ENCODE assay signal across 8 cellular contexts in the genomic region with DNA sequence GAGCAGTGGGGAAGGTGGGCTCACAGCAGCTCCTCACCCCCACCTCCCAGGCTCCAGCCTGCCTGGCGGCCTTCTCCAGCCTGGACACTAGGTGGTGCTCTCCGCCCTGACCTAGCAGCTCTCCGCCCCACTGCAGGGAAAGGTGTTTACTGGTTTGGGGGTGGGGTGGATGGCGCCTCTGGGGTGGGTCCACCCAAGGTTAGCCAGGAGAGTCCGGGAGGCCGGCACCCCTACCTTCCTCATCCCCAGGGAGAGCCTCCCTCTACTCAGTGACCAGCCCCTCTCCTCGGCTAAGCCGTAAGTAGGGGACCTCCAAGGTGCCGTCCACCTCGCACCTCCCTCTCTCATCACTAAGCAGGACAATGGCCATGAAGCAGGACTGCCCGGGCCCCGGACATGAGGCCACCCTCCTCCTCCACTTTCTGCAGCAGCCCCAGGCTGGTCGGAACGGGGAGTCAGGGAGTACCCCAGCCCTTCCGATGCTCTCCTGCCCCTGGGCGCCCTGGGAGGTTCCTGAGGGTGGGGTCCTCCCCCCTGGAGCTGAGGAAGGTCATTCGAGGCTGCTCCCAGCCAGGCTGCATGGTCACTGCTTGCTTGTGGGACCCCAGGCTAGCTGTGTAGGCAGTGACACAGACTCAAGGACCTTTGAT.
DNase-seq lines count a peak whose midpoint lies in the region; ATAC-seq and TF ChIP-seq lines count a peak whose summit lies in the region.

No MANE protein-coding gene starts in this region.

- POLR2A ChIA-PET in activated CD4-positive, alpha-beta memory T cell treated with anti-CD3 and anti-CD28 coated beads, Interleukin-2, amount 10 ng/mL, durations not matched to agents 7 days and 5 days (lab: Charles Lee), result interaction anchor here (3.5 kb wide), 1 partner anchor 83 kb away, joined by 19 read pairs; no protein-coding TSS in a partner anchor

- no peak overlapping the region for H3K18ac ChIP-seq in mesenchymal stem cell (ENCODE audit: low read depth in 1 of 2, low read length in 2 of 2)

- no peak overlapping the region for H3K27ac ChIP-seq in mesenchymal stem cell (ENCODE audit: low read length, poor library complexity, severe bottlenecking)

- H2AFZ ChIP-seq in mesenchymal stem cell (ENCODE audit: low read depth, low read length), result peak overlapping the region; percentile 0

- TF ChIP-seq POLR2A in GM18505 (IDR thresholded peaks at IDR 0.05; ENCODE audit: borderline replicate concordance, extremely low read depth, insufficient read depth, insufficient read length), result no peak

- peaks cover 1% of the 10 kb centered on the region for H3K4me1 Mint-ChIP-seq in activated CD4-positive, alpha-beta memory T cell treated with anti-CD3 and anti-CD28 coated beads, Interleukin-2, amount 10 ng/mL, durations not matched to agents 7 days and 5 days
- H3K4me1 Mint-ChIP-seq in effector memory CD8-positive, alpha-beta T cell (ENCODE audit: low read depth in 2 of 2), result peaks cover 4 to 25% of the 10 kb centered on the region in 2 donors

- no peak overlapping the region for H3K4ac ChIP-seq in mesenchymal stem cell (ENCODE audit: low read depth in 1 of 2, low read length in 2 of 2)

- peak overlapping the region; percentile 60 for H4K8ac ChIP-seq in mesenchymal stem cell (ENCODE audit: low read length)

- no peak overlapping the region for H2AK5ac ChIP-seq in mesenchymal stem cell (ENCODE audit: low read length, severe bottlenecking)

- no peak overlapping the region for H3K27ac Mint-ChIP-seq in activated CD4-positive, alpha-beta memory T cell treated with anti-CD3 and anti-CD28 coated beads, Interleukin-2, amount 10 ng/mL, durations not matched to agents 7 days and 5 days
- H3K27ac Mint-ChIP-seq in effector memory CD8-positive, alpha-beta T cell, result no peak overlapping the region

- peak overlapping the region in 1 of 2 experiments; percentile 6 for H3K14ac ChIP-seq in mesenchymal stem cell (ENCODE audit: low read length in 2 of 2)

- no peaks in the 10 kb centered on the region for H3K79me1 ChIP-seq in mesenchymal stem cell (replicated peaks; ENCODE audit: low read length, poor library complexity, severe bottlenecking)

- WGBS in mesenchymal stem cell, result 35% methylated on average over 12 of the region's 17 CpGs

- peak; percentile 18 for DNase-seq in SIG-M5 treated with dmso at 0.1 percent for 504 hours (lab: John Stamatoyannopoulos, UW; ENCODE audit: unreplicated experiment)
- no peak for DNase-seq in SIG-M5 (lab: John Stamatoyannopoulos, UW)
- peak; percentile 50 for DNase-seq in NCI-H2196 treated with DMSO at 0.1 percent for 48 hours (lab: John Stamatoyannopoulos, UW; ENCODE audit: unreplicated experiment)
- DNase-seq in activated CD4-positive, alpha-beta memory T cell treated with anti-CD3 and anti-CD28 coated beads, Interleukin-2, amount 10 ng/mL, durations not matched to agents 7 days and 5 days, result peak; percentile 52
- DNase-seq in effector memory CD8-positive, alpha-beta T cell, result peak; percentile 48 to 62 (median 62)
- peak; percentile 43 for DNase-seq in mesenchymal stem cell
- peak; percentile 23 to 27 for DNase-seq in stimulated activated CD8-positive, alpha-beta memory T cell treated with anti-CD3 and anti-CD28 coated beads, Interleukin-4, amount 100 ng/mL, for 1 hour (ENCODE audit: low read depth in 2 of 2, low spot score in 1 of 2)

- peak overlapping the region; percentile 54 for H2BK15ac ChIP-seq in mesenchymal stem cell (ENCODE audit: low read depth, poor library complexity, severe bottlenecking)

- H3K36me3 ChIP-seq in mesenchymal stem cell (ENCODE audit: control insufficient read depth in 1 of 2, insufficient read depth in 2 of 2, low read depth in 1 of 2, low read length in 2 of 2), result peaks cover 0 to 3% of the 10 kb centered on the region in 2 experiments

- no peak overlapping the region for H3K23ac ChIP-seq in mesenchymal stem cell (ENCODE audit: low read length in 2 of 2)

- peaks cover 10 to 30% of the 10 kb centered on the region in 2 experiments for H3K27me3 ChIP-seq in mesenchymal stem cell (ENCODE audit: control insufficient read depth in 1 of 2, insufficient read depth in 1 of 2, low read length in 2 of 2)

- peak; percentile 77 for ATAC-seq in effector memory CD8-positive, alpha-beta T cell (replicated peaks)
- no peak for ATAC-seq in GM18505 (IDR thresholded peaks at IDR 0.05; ENCODE audit: unreplicated experiment)

- H3K4me1 ChIP-seq in mesenchymal stem cell (ENCODE audit: control insufficient read depth, insufficient read depth, low read depth, low read length), result peaks cover 8% of the 10 kb centered on the region

- no peak overlapping the region for H3K4me3 ChIP-seq in mesenchymal stem cell (ENCODE audit: insufficient read depth in 1 of 2, low read depth in 1 of 2, low read length in 2 of 2)

- H3K27me3 Mint-ChIP-seq in activated CD4-positive, alpha-beta memory T cell treated with anti-CD3 and anti-CD28 coated beads, Interleukin-2, amount 10 ng/mL, durations not matched to agents 7 days and 5 days, result no peaks in the 10 kb centered on the region
- H3K27me3 Mint-ChIP-seq in effector memory CD8-positive, alpha-beta T cell, result peaks cover 7 to 9% of the 10 kb centered on the region in 2 donors

- H3K4me2 ChIP-seq in mesenchymal stem cell (ENCODE audit: low read length, poor library complexity, severe bottlenecking), result peak overlapping the region; percentile 55

- CTCF ChIA-PET in activated CD4-positive, alpha-beta memory T cell treated with anti-CD3 and anti-CD28 coated beads, Interleukin-2, amount 10 ng/mL, durations not matched to agents 7 days and 5 days (lab: Charles Lee), result interaction anchor here (0.6 to 7.9 kb wide), 23 partner anchors 11 to 1152 kb away, joined by 3 to 281 read pairs (median 4); partner anchors contain the start of gene VAMP3

- H3K9me3 ChIP-seq in mesenchymal stem cell (ENCODE audit: control insufficient read depth, low read length), result no peaks in the 10 kb centered on the region

- no peak overlapping the region for H2BK5ac ChIP-seq in mesenchymal stem cell (ENCODE audit: low read depth, low read length, poor library complexity, severe bottlenecking)

- no peak overlapping the region for H3K4me3 Mint-ChIP-seq in activated CD4-positive, alpha-beta memory T cell treated with anti-CD3 and anti-CD28 coated beads, Interleukin-2, amount 10 ng/mL, durations not matched to agents 7 days and 5 days
- peak overlapping the region in 1 of 2 donors; percentile 75 for H3K4me3 Mint-ChIP-seq in effector memory CD8-positive, alpha-beta T cell

- H3K9ac ChIP-seq in mesenchymal stem cell (ENCODE audit: low read length), result peak overlapping the region; percentile 37

- H3K9me3 Mint-ChIP-seq in activated CD4-positive, alpha-beta memory T cell treated with anti-CD3 and anti-CD28 coated beads, Interleukin-2, amount 10 ng/mL, durations not matched to agents 7 days and 5 days, result no peaks in the 10 kb centered on the region
- no peaks in the 10 kb centered on the region for H3K9me3 Mint-ChIP-seq in effector memory CD8-positive, alpha-beta T cell

- H2BK12ac ChIP-seq in mesenchymal stem cell (ENCODE audit: low read length in 2 of 2), result no peak overlapping the region

- H4K91ac ChIP-seq in mesenchymal stem cell (ENCODE audit: low read length), result no peak overlapping the region

- no peaks in the 10 kb centered on the region for H3K36me3 Mint-ChIP-seq in activated CD4-positive, alpha-beta memory T cell treated with anti-CD3 and anti-CD28 coated beads, Interleukin-2, amount 10 ng/mL, durations not matched to agents 7 days and 5 days (ENCODE audit: low read depth)
- H3K36me3 Mint-ChIP-seq in effector memory CD8-positive, alpha-beta T cell (ENCODE audit: insufficient read depth), result peaks cover 6% of the 10 kb centered on the region

- H2BK120ac ChIP-seq in mesenchymal stem cell (ENCODE audit: low read depth, low read length), result no peak overlapping the region
